In genomic region chr12:3222306-3222705, GRCh38 we compare ENCODE assay signal across 19 cellular contexts.
"Had no signal": no experiment of that assay in that cellular context is flagged by ENCODE, and none has a peak within 500 bp of the region (broad histone marks: within the 10 kb centered on the region; RNA-seq: fewer than 3 reads in every experiment).

No MANE protein-coding gene starts in this region.

- DNase-seq: activated CD4-positive, alpha-beta T cell treated with anti-CD3 and anti-CD28 coated beads for 4 hours; activated CD8-positive, alpha-beta memory T cell treated with anti-CD3 and anti-CD28 coated beads, Interleukin-2, amount 50 U/mL, for 48 hours; activated CD8-positive, alpha-beta T cell treated with anti-CD3 and anti-CD28 coated beads, Interleukin-2, amount 10 ng/mL, durations not matched to agents 7 days and 5 days; activated naive CD4-positive, alpha-beta T cell treated with anti-CD3 and anti-CD28 coated beads, Interleukin-2, amount 50 U/mL, for 16 hours; activated naive CD8-positive, alpha-beta T cell treated with anti-CD3 and anti-CD28 coated beads, Interleukin-2, amount 10 ng/mL, durations not matched to agents 7 days and 5 days; activated T-cell treated with anti-CD3 and anti-CD28 coated beads, Interleukin-2, amount 50 U/mL, for 1 hour; adrenal gland; anterior cingulate cortex; KG1; NCI-H446; NCI-H524; NK-92 treated with Interleukin-12 subunit alpha and Interleukin-12 subunit beta, amount 100 ng/mL, for 24 hours; OCI-M1; Peyer's patch; SHP77 treated with DMSO at 0.1 percent for 48 hours; T-helper 1 cell had no signal

- H3K27ac ChIP-seq: adrenal gland, breast epithelium, Peyer's patch, RWPE1 had no signal

- H3K4me3 ChIP-seq: adrenal gland, breast epithelium, Peyer's patch had no signal

- ATAC-seq: activated CD4-positive, CD25-positive, alpha-beta regulatory T cell treated with anti-CD3 and anti-CD28 coated beads, Interleukin-2, amount 50 U/mL, for 24 hours; activated CD8-positive, alpha-beta T cell treated with anti-CD3 and anti-CD28 coated beads, Interleukin-2, amount 10 ng/mL, durations not matched to agents 7 days and 5 days had no signal

- H3K36me3 ChIP-seq: adrenal gland, breast epithelium, Peyer's patch had no signal

- H3K27me3 ChIP-seq: adrenal gland, breast epithelium, Peyer's patch had no signal

- H3K9me3 ChIP-seq: adrenal gland, breast epithelium, Peyer's patch had no signal
